In genomic region chr7:116583653-116584052, GRCh38 we compare ENCODE assay signal across 8 cellular contexts. TPM values are rescaled to one million over a fixed set of nuclear protein-coding genes. Genes with fewer than 3 reads are reported as not detected.
A peak's percentile ranks its signal among the peaks of the same experiment; 100 is the strongest.
DNase-seq lines count a peak whose midpoint lies in the region; ATAC-seq and TF ChIP-seq lines count a peak whose summit lies in the region.

No MANE protein-coding gene starts in this region.

- intact Hi-C loops in heart right ventricle (cut with DNase I) = loop anchor here in 6 of 10 donors (2.0 to 10.0 kb wide), 7 partner anchors 49 to 399 kb away; partner anchors contain the start of gene CAV1 (in 1 of the 6)
- intact Hi-C loops in left cardiac atrium (cut with DNase I) = loop anchor here (5.0 to 10.0 kb wide), 4 partner anchors 56 to 229 kb away; partner anchors contain the start of gene CAV1 (in 2 of the 2)
- intact Hi-C loops in transverse colon (cut with DNase I; ENCODE audit: low total_unique reads) = loop anchor here (10.0 kb wide), 2 partner anchors 59 to 409 kb away; partner anchors contain the start of gene CAV1

- H3K4me3 Mint-ChIP-seq in T-helper 17 cell = no peak overlapping the region

- H3K36me3 ChIP-seq in heart right ventricle (no peaks in the 10 kb centered on the region), transverse colon (no peaks in the 10 kb centered on the region), H7 (replicated peaks; ENCODE audit: control insufficient read depth, insufficient read depth, low read length) (no peaks in the 10 kb centered on the region)

- H3K36me3 Mint-ChIP-seq in T-helper 17 cell (ENCODE audit: low read depth) = no peaks in the 10 kb centered on the region

- DNase-seq in heart right ventricle (no peak), left cardiac atrium (no peak), T-helper 17 cell (no peak), transverse colon (no peak), H7 (no peak), retina (no peak), NCI-H345 (lab: John Stamatoyannopoulos, UW) (no peak)

- no peak for TF ChIP-seq CTCF in heart right ventricle (IDR thresholded peaks at IDR 0.05)
- TF ChIP-seq CTCF in transverse colon (IDR thresholded peaks at IDR 0.05) = no peak

- ATAC-seq in heart right ventricle (no peak), left cardiac atrium (no peak), HG02943 (IDR thresholded peaks at IDR 0.05; ENCODE audit: low read depth, unreplicated experiment) (peak; percentile 95), T-helper 17 cell (no peak)

- H3K4me3 ChIP-seq in heart right ventricle (peak overlapping the region in 4 of 10 donors; percentile 12 to 26 (median 19)), transverse colon (no peak overlapping the region), H7 (ENCODE audit: insufficient read depth, low read depth, low read length) (no peak overlapping the region)

- in situ Hi-C loops in transverse colon (cut with MboI; ENCODE audit: low pct_ligation_motif_present in 1 of 4, low pct_unique_long_range_greater_than_20kb in 1 of 4, low sequenced_read_pairs in 3 of 4) = loop anchor here in 1 of 4 donors (25.0 kb wide), 1 partner anchor 321 kb away; no protein-coding TSS in a partner anchor

- H3K27me3 Mint-ChIP-seq in T-helper 17 cell = peaks cover 14% of the 10 kb centered on the region

- H3K27me3 ChIP-seq in heart right ventricle (no peaks in the 10 kb centered on the region), transverse colon (no peaks in the 10 kb centered on the region), H7 (ENCODE audit: control insufficient read depth, insufficient read depth, low read length) (no peaks in the 10 kb centered on the region)

- H3K9me3 ChIP-seq in heart right ventricle = peaks cover 0 to 2% (median 0%) of the 10 kb centered on the region in 11 donors
- H3K9me3 ChIP-seq in T-helper 17 cell (ENCODE audit: control insufficient read depth, low read length, poor library complexity, severe bottlenecking) = no peaks in the 10 kb centered on the region
- H3K9me3 ChIP-seq in transverse colon = no peaks in the 10 kb centered on the region

- H3K27ac Mint-ChIP-seq in T-helper 17 cell = peak overlapping the region; percentile 87

- TF ChIP-seq POLR2A in transverse colon (IDR thresholded peaks at IDR 0.05) = no peak

- H3K4me1 ChIP-seq in heart right ventricle (peaks cover 4 to 46% (median 30%) of the 10 kb centered on the region in 9 donors), transverse colon (peaks cover 3 to 10% (median 6%) of the 10 kb centered on the region in 4 donors)

- H3K27ac ChIP-seq in heart right ventricle (peak overlapping the region in 8 of 10 donors; percentile 45 to 80 (median 70)), transverse colon (peak overlapping the region; percentile 19 to 54 (median 32))

- peaks cover 22% of the 10 kb centered on the region for H3K4me1 Mint-ChIP-seq in T-helper 17 cell

- no peak for TF ChIP-seq EP300 in transverse colon (IDR thresholded peaks at IDR 0.05; ENCODE audit: low read depth)

- 25 to 33% methylated on average over 1 of the region's 1 CpG for WGBS in heart right ventricle, 2 donors
- 6 to 13% methylated on average over 1 of the region's 1 CpG for WGBS in transverse colon (ENCODE audit: low coverage in 1 of 2), 2 donors

RNA-seq across cellular contexts. Expression of gene CAV1, which starts 58.8 kb away (rescaled TPM):
- total RNA-seq in heart right ventricle (100 to 1,000 TPM; 195 to 364 (median 287) TPM), left cardiac atrium (100 to 1,000 TPM; 423 to 465 TPM), T-helper 17 cell (under 1 TPM; 0.30 to 0.57 TPM), transverse colon (10 to 100 TPM; 52.2 to 73.8 (median 62.2) TPM)
- 100 to 1,000 TPM in 1 of 2 donors, 10 to 100 TPM in 1; 93.0 to 198 TPM for polyA plus RNA-seq in heart right ventricle
- total RNA-seq in H7 (2014; rRNA removed; shearing (Covaris generic)) = 54.2 and 79.9 TPM in 2 replicates

Comparison
In these comparisons a context has a peak if more than half of its experiments do, and no peak if none do; other contexts are left out.
1. RNA of gene CAV1, which starts 58.8 kb away (total RNA-seq): 423 to 465 TPM in left cardiac atrium, 195 to 364 TPM in heart right ventricle, 54.2 to 79.9 TPM in H7 and 52.2 to 73.8 TPM in transverse colon; 0.30 to 0.57 TPM in T-helper 17 cell; every median in the first group is over 10 times any median in the second.